Comparison of ENCODE assay signal across 1 cellular context in the genomic region with DNA sequence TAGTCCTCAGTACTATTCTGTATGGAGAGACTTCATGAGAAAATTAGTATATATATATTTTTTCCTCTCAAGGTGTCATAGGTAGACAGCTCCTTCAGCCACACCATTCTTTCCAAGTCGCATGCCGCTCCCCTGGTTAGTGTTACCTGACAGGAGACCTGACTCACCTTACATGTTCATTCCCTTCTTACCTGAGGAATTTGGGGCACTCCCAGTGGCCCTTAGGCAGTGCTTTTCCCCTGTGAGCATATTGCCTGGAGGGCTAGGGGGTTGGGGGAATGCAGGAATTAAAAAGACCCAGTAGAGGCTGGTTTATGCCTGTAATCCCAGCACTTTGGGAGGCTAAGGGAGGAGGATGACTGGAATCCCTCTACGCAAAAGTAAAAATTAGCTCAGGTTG.
TF ChIP-seq lines count a peak whose summit lies in the region.

No MANE protein-coding gene starts in this region.

TF ChIP-seq in HEK293, 187 proteins besides CTCF, POLR2A, EP300 and RAD21 (continued from another document):
- TF ChIP-seq, protein P1, sequence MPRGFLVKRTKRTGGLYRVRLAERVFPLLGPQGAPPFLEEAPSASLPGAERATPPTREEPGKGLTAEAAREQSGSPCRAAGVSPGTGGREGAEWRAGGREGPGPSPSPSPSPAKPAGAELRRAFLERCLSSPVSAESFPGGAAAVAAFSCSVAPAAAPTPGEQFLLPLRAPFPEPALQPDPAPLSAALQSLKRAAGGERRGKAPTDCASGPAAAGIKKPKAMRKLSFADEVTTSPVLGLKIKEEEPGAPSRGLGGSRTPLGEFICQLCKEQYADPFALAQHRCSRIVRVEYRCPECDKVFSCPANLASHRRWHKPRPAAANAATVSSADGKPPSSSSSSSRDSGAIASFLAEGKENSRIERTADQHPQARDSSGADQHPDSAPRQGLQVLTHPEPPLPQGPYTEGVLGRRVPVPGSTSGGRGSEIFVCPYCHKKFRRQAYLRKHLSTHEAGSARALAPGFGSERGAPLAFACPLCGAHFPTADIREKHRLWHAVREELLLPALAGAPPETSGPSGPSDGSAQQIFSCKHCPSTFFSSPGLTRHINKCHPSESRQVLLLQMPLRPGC (tag by site-specific recombination; IDR thresholded peaks at IDR 0.05): no peak
- TF ChIP-seq ZNF544 (tag by site-specific recombination; IDR thresholded peaks at IDR 0.05) (no peak), ZNF10 (tag by site-specific recombination; IDR thresholded peaks at IDR 0.05) (no peak), ZNF843 (tag by site-specific recombination; IDR thresholded peaks at IDR 0.05) (no peak), ZNF354C (tag by site-specific recombination; IDR thresholded peaks at IDR 0.05; ENCODE audit: borderline replicate concordance, low read depth) (no peak), ZNF521 (tag by site-specific recombination; IDR thresholded peaks at IDR 0.05) (no peak)
